ENCODE assay signal across 10 cellular contexts in the genomic region with DNA sequence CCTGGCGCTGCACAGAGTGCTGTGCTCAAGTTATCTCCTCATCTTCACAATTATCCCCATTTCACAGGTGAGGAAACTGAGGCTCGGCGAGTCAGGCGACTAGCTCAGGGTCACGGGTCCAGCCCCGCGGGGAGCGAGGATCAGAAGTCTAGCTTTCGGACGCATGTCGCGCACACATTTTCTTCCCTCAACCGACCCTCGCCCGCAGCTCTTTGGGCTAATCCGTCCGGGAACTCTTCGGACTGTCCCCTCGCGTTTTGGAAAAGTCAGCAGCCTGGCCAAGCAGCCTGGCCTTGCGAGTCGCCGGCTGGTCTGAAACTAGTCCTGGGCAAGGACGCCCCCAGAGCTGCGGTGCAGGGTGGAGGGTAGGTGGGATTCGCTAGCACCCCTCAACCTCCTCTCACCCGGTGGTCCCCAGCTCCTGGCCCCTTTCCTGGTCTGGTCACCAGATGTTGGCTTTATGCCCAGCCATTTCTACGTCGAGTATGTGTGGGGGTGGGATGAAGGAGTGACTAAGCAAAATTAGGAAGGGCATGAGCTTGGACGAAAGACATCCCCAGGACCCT. TPM values are rescaled to one million over a fixed set of nuclear protein-coding genes. Genes with fewer than 3 reads are reported as not detected.
A peak's percentile ranks its signal among the peaks of the same experiment; 100 is the strongest.
DNase-seq lines count a peak whose midpoint lies in the region; ATAC-seq and TF ChIP-seq lines count a peak whose summit lies in the region.
"Had no signal": no experiment of that assay in that cellular context is flagged by ENCODE, and none has a peak within 500 bp of the region (broad histone marks: within the 10 kb centered on the region; RNA-seq: fewer than 3 reads in every experiment).

No MANE protein-coding gene starts in this region.

- no peak overlapping the region for H3K27ac Mint-ChIP-seq in natural killer cell

- H3K4me1 Mint-ChIP-seq in natural killer cell = no peaks in the 10 kb centered on the region

- H3K9me3 ChIP-seq in skeletal muscle satellite cell (replicated peaks; ENCODE audit: low read length) = peaks cover 5% of the 10 kb centered on the region

- H3K4me3 ChIP-seq in choroid plexus epithelial cell (ENCODE audit: low read depth, low read length) (peak overlapping the region; percentile 57), skeletal muscle satellite cell (ENCODE audit: low read length) (peak overlapping the region; percentile 67)
- H3K4me3 ChIP-seq: lung had no signal

- H3K27me3 Mint-ChIP-seq in natural killer cell (ENCODE audit: low read depth in 2 of 2) = peaks cover 29 to 32% of the 10 kb centered on the region in 2 donors

- in situ Hi-C loops in ACHN (cut with HindIII; ENCODE audit: low pct_ligation_motif_present, low pct_unique_long_range_greater_than_20kb, low sequenced_read_pairs) = no loop called here

- no peaks in the 10 kb centered on the region for H3K36me3 ChIP-seq in skeletal muscle satellite cell (ENCODE audit: insufficient read depth, low read length)

- peak overlapping the region; percentile 77 for H3K4me2 ChIP-seq in skeletal muscle satellite cell (ENCODE audit: low read length)

- intact Hi-C loops in natural killer cell (cut with micrococcal nuclease) = no loop called here

- H3K4me3 Mint-ChIP-seq in natural killer cell = no peak overlapping the region

- peak; percentile 54 for DNase-seq in EH (ENCODE audit: low read depth)
- peak; percentile 70 for DNase-seq in choroid plexus epithelial cell (ENCODE audit: low read depth)
- DNase-seq in iPS-NIHi7 (ENCODE audit: extremely low spot score) = peak; percentile 17
- DNase-seq in mucosa of gallbladder (ENCODE audit: low spot score) = no peak
- no peak for DNase-seq in natural killer cell
- DNase-seq in ACHN = no peak
- DNase-seq: DND-41 had no signal

- H3K9ac ChIP-seq in skeletal muscle satellite cell (ENCODE audit: low read depth, low read length) = peak overlapping the region; percentile 66

- TF ChIP-seq CTCF in choroid plexus epithelial cell (conservative IDR thresholded peaks at IDR 0.05; ENCODE audit: low read depth, low read length) (no peak), natural killer cell (IDR thresholded peaks at IDR 0.05) (no peak)

- H3K9me3 Mint-ChIP-seq in natural killer cell = no peaks in the 10 kb centered on the region

- ATAC-seq in HG02885 (IDR thresholded peaks at IDR 0.05; ENCODE audit: poor library complexity, unreplicated experiment) (no peak), natural killer cell (no peak)

- H3K27me3 ChIP-seq in skeletal muscle satellite cell (ENCODE audit: control insufficient read depth, insufficient read depth, low read length) = no peaks in the 10 kb centered on the region

- no peaks in the 10 kb centered on the region for H3K36me3 Mint-ChIP-seq in natural killer cell

- peaks cover 6% of the 10 kb centered on the region for H3K4me1 ChIP-seq in skeletal muscle satellite cell (ENCODE audit: control insufficient read depth, insufficient read depth, low read length)

RNA-seq across cellular contexts. Expression of a gene that starts 0.5 kb away (rescaled TPM):
- 1.7 and 2.8 TPM in 2 replicates for total RNA-seq in skeletal muscle satellite cell (2012; rRNA removed)
- total RNA-seq in mucosa of gallbladder (11.0 TPM), natural killer cell (not detected)

RNA-seq across cellular contexts. Expression of a gene that starts 0.6 kb away (rescaled TPM):
- total RNA-seq in skeletal muscle satellite cell (2012; rRNA removed) = 0.22 and 0.25 TPM in 2 replicates
- 1.6 TPM for total RNA-seq in mucosa of gallbladder
- total RNA-seq in natural killer cell = 1 to 10 TPM in 2 of 3 donors, under 1 TPM in 1; 0.43 to 2.9 (median 2.4) TPM

RNA-seq across cellular contexts. Expression of a gene that starts 41.5 kb away (rescaled TPM):
- not detected in 2 replicates for total RNA-seq in skeletal muscle satellite cell (2012; rRNA removed)
- total RNA-seq in mucosa of gallbladder (0.58 TPM), natural killer cell (not detected)

Comparison
In these comparisons a context has a peak if more than half of its experiments do, and no peak if none do; other contexts are left out.
1. DNase-seq: peak in EH (single experiment), choroid plexus epithelial cell (single experiment) and iPS-NIHi7 (single experiment); none in mucosa of gallbladder (single experiment), natural killer cell (single experiment) and ACHN (single experiment).
2. RNA of a gene that starts 0.5 kb away (total RNA-seq): 11.0 TPM in mucosa of gallbladder (single experiment); not detected in natural killer cell; every median in the first group is over 10 times any median in the second.